8 cellular contexts compared by ENCODE assay signal in genomic region chr5:174311531-174312269, GRCh38.
DNase-seq lines count a peak whose midpoint lies in the region; ATAC-seq and TF ChIP-seq lines count a peak whose summit lies in the region.

No MANE protein-coding gene starts in this region.

- peak overlapping the region; percentile 95 for H3K4me2 ChIP-seq in hepatocyte

- WGBS in adrenal gland, 4 donors = 9 to 67% (median 10%) methylated on average over 1 to 58 of the region's 58 CpGs; no CpG with 5 or more reads in 1 of the 4 donors
- WGBS in hepatocyte (ENCODE audit: low lambda C conversion rate, missing lambda C conversion rate) = 13% methylated on average over 35 of the region's 58 CpGs

- TF ChIP-seq POLR2A in adrenal gland (IDR thresholded peaks at IDR 0.05) = no peak

- intact Hi-C loops in adrenal gland (cut with DNase I) = loop anchor here (2.0 to 5.0 kb wide), 3 partner anchors 264 to 694 kb away; partner anchors contain the start of genes BOD1 (in 1 of the 2) and NSG2 (in 1 of the 2)

- no peaks in the 10 kb centered on the region for H3K79me2 ChIP-seq in hepatocyte

- peak overlapping the region; percentile 64 for H2AFZ ChIP-seq in hepatocyte

- no peaks in the 10 kb centered on the region for H4K20me1 ChIP-seq in hepatocyte (ENCODE audit: insufficient read depth, poor library complexity, severe bottlenecking)

- in situ Hi-C loops in KBM-7 (cut with MboI; ENCODE audit: low pct_unique_long_range_greater_than_20kb, low sequenced_read_pairs) = loop anchor here (25.0 kb wide), 1 partner anchor 699 kb away; the partner anchor contains the start of gene BOD1

- H3K9me3 ChIP-seq in adrenal gland (replicated peaks in 1 of 3) (no peaks in the 10 kb centered on the region), hepatocyte (ENCODE audit: low read depth) (no peaks in the 10 kb centered on the region)

- DNase-seq in AG10803 (ENCODE audit: low read depth) = peak; percentile 43
- DNase-seq in GM19240 (ENCODE audit: insufficient read length, low spot score) = peak; percentile 56
- peak; percentile 58 for DNase-seq in KBM-7
- peak; percentile 29 for DNase-seq in T follicular helper cell (ENCODE audit: low read depth)
- DNase-seq in adrenal gland = peak; percentile 40 to 82 (median 74)
- DNase-seq in hepatocyte (ENCODE audit: low spot score) = peak; percentile 81
- no peak for DNase-seq in retinal pigment epithelial cell (ENCODE audit: low read depth)

- H3K27ac ChIP-seq in adrenal gland (no peak overlapping the region), hepatocyte (no peak overlapping the region)

- ATAC-seq in GM18520 (IDR thresholded peaks at IDR 0.05; ENCODE audit: unreplicated experiment) = no peak

- H3K4me1 ChIP-seq in adrenal gland (replicated peaks in 1 of 2) = peaks cover 0 to 5% of the 10 kb centered on the region in 2 donors
- peaks cover 4% of the 10 kb centered on the region for H3K4me1 ChIP-seq in hepatocyte (ENCODE audit: insufficient read depth)

- H3K36me3 ChIP-seq in adrenal gland (replicated peaks in 1 of 2) (no peaks in the 10 kb centered on the region), hepatocyte (replicated peaks; ENCODE audit: insufficient read depth, low read depth) (no peaks in the 10 kb centered on the region)

- peak; percentile 58 for TF ChIP-seq CTCF in AG10803 (conservative IDR thresholded peaks at IDR 0.05; ENCODE audit: low read length)
- peak; percentile 51 to 97 (median 78) for TF ChIP-seq CTCF in adrenal gland (IDR thresholded peaks at IDR 0.05)
- peak; percentile 82 for TF ChIP-seq CTCF in hepatocyte (IDR thresholded peaks at IDR 0.05; ENCODE audit: poor library complexity)
- TF ChIP-seq CTCF in retinal pigment epithelial cell (conservative IDR thresholded peaks at IDR 0.05; ENCODE audit: low read depth, low read length) = peak; percentile 73

- H3K9me2 ChIP-seq in hepatocyte (replicated peaks; ENCODE audit: insufficient read depth) = no peaks in the 10 kb centered on the region

- H3K27me3 ChIP-seq in adrenal gland = no peaks in the 10 kb centered on the region
- peaks cover 18% of the 10 kb centered on the region for H3K27me3 ChIP-seq in hepatocyte

- H3K4me3 ChIP-seq in AG10803 (ENCODE audit: low read length) = peak overlapping the region; percentile 35
- H3K4me3 ChIP-seq in adrenal gland = peak overlapping the region in 3 of 4 donors; percentile 18 to 55 (median 27)
- H3K4me3 ChIP-seq in hepatocyte = peak overlapping the region; percentile 32
- H3K4me3 ChIP-seq in retinal pigment epithelial cell (ENCODE audit: low read length) = peak overlapping the region; percentile 32
